ENCODE assay signal across 1 cellular context in the genomic region with DNA sequence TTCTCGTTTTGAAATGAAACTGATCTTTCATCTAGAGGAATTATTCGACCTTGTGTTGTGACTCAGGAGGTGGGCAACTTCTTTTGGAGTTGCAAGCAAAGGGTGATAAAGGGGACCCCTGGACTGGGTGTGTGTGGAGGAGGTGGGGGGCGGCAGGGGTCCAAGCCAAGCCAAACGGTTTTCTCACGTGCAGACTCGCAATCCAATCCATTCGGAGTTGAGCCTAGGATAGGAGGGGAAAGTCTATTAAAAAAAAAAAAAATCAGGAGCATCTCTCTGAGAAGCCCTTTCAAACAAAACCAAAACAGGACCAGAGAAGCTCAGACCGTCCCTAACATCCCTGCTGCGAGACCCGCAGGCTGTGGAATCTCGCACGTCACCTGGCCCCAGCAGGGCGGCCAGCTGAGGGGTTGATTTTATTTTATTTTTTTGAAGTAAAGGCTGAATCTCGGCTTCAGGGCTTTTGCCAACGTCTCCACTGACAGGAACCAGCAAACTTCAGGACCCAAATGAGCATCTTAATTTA.
TF ChIP-seq lines count a peak whose summit lies in the region.

No MANE protein-coding gene starts in this region.

TF ChIP-seq in GM23338, 12 proteins besides CTCF, POLR2A, EP300 and RAD21 (continued from another document):
- TF ChIP-seq, protein P1, sequence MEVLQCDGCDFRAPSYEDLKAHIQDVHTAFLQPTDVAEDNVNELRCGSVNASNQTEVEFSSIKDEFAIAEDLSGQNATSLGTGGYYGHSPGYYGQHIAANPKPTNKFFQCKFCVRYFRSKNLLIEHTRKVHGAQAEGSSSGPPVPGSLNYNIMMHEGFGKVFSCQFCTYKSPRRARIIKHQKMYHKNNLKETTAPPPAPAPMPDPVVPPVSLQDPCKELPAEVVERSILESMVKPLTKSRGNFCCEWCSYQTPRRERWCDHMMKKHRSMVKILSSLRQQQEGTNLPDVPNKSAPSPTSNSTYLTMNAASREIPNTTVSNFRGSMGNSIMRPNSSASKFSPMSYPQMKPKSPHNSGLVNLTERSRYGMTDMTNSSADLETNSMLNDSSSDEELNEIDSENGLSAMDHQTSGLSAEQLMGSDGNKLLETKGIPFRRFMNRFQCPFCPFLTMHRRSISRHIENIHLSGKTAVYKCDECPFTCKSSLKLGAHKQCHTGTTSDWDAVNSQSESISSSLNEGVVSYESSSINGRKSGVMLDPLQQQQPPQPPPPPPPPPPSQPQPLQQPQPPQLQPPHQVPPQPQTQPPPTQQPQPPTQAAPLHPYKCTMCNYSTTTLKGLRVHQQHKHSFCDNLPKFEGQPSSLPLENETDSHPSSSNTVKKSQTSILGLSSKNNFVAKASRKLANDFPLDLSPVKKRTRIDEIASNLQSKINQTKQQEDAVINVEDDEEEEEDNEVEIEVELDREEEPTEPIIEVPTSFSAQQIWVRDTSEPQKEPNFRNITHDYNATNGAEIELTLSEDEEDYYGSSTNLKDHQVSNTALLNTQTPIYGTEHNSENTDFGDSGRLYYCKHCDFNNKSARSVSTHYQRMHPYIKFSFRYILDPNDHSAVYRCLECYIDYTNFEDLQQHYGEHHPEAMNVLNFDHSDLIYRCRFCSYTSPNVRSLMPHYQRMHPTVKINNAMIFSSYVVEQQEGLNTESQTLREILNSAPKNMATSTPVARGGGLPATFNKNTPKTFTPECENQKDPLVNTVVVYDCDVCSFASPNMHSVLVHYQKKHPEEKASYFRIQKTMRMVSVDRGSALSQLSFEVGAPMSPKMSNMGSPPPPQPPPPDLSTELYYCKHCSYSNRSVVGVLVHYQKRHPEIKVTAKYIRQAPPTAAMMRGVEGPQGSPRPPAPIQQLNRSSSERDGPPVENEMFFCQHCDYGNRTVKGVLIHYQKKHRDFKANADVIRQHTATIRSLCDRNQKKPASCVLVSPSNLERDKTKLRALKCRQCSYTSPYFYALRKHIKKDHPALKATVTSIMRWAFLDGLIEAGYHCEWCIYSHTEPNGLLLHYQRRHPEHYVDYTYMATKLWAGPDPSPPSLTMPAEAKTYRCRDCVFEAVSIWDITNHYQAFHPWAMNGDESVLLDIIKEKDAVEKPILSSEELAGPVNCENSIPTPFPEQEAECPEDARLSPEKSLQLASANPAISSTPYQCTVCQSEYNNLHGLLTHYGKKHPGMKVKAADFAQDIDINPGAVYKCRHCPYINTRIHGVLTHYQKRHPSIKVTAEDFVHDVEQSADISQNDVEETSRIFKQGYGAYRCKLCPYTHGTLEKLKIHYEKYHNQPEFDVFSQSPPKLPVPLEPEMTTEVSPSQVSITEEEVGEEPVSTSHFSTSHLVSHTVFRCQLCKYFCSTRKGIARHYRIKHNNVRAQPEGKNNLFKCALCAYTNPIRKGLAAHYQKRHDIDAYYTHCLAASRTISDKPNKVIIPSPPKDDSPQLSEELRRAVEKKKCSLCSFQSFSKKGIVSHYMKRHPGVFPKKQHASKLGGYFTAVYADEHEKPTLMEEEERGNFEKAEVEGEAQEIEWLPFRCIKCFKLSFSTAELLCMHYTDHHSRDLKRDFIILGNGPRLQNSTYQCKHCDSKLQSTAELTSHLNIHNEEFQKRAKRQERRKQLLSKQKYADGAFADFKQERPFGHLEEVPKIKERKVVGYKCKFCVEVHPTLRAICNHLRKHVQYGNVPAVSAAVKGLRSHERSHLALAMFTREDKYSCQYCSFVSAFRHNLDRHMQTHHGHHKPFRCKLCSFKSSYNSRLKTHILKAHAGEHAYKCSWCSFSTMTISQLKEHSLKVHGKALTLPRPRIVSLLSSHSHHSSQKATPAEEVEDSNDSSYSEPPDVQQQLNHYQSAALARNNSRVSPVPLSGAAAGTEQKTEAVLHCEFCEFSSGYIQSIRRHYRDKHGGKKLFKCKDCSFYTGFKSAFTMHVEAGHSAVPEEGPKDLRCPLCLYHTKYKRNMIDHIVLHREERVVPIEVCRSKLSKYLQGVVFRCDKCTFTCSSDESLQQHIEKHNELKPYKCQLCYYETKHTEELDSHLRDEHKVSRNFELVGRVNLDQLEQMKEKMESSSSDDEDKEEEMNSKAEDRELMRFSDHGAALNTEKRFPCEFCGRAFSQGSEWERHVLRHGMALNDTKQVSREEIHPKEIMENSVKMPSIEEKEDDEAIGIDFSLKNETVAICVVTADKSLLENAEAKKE (CRISPR knock-in tag; IDR thresholded peaks at IDR 0.05), result peak; percentile 13; the same call in 1 of the 2 replicates
- TF ChIP-seq ZNF331 (CRISPR knock-in tag; IDR thresholded peaks at IDR 0.05; ENCODE audit: low read depth) (no peak), ZNF114 (CRISPR knock-in tag; IDR thresholded peaks at IDR 0.05) (no peak), EZH2phosphoT487 (IDR thresholded peaks at IDR 0.05; ENCODE audit: unreplicated experiment) (no peak)
- TF ChIP-seq, protein P2, sequence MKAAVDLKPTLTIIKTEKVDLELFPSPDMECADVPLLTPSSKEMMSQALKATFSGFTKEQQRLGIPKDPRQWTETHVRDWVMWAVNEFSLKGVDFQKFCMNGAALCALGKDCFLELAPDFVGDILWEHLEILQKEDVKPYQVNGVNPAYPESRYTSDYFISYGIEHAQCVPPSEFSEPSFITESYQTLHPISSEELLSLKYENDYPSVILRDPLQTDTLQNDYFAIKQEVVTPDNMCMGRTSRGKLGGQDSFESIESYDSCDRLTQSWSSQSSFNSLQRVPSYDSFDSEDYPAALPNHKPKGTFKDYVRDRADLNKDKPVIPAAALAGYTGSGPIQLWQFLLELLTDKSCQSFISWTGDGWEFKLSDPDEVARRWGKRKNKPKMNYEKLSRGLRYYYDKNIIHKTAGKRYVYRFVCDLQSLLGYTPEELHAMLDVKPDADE (IDR thresholded peaks at IDR 0.05), result no peak
